In genomic region chr1:150829751-150830150, GRCh38 we compare ENCODE assay signal across 1 cellular context.
TF ChIP-seq lines count a peak whose summit lies in the region.

No MANE protein-coding gene starts in this region.

TF ChIP-seq in SK-N-SH, 30 proteins besides CTCF, POLR2A, EP300 and RAD21 (continued from another document):
- no peak for TF ChIP-seq RFX5 (IDR thresholded peaks at IDR 0.05; ENCODE audit: low read length)
- no peak for TF ChIP-seq JUND (IDR thresholded peaks at IDR 0.05)
- no peak for TF ChIP-seq SMC3 (IDR thresholded peaks at IDR 0.05; ENCODE audit: low read depth, low read length)
TF ChIP-seq in SK-N-SH: peak in this region for 0.
